Comparison of ENCODE assay signal across 1 cellular context in genomic region chr20:47173596-47174216, GRCh38.
TF ChIP-seq lines count a peak whose summit lies in the region.

No MANE protein-coding gene starts in this region.

TF ChIP-seq in H1, 55 proteins besides CTCF, POLR2A, EP300 and RAD21:
- TF ChIP-seq NANOG (IDR thresholded peaks at IDR 0.05; ENCODE audit: insufficient read depth, low read depth, low read length, poor library complexity, severe bottlenecking) (no peak), YY1 (IDR thresholded peaks at IDR 0.05; ENCODE audit: low read depth, low read length) (no peak), SUZ12 (IDR thresholded peaks at IDR 0.05; ENCODE audit: low read length) (no peak), USF2 (IDR thresholded peaks at IDR 0.05; ENCODE audit: low read length) (no peak), KDM1A (IDR thresholded peaks at IDR 0.05; ENCODE audit: borderline replicate concordance, low read length) (no peak), TAF7 (optimal IDR thresholded peaks at IDR 0.05; ENCODE audit: borderline replicate concordance, low read depth, low read length) (no peak), RNF2 (IDR thresholded peaks at IDR 0.05; ENCODE audit: borderline replicate concordance, low read depth, low read length, missing control alignments, poor library complexity, severe bottlenecking) (no peak), HDAC6 (IDR thresholded peaks at IDR 0.05; ENCODE audit: low read depth, low read length) (no peak), CREB1 (IDR thresholded peaks at IDR 0.05) (no peak), TCF12 (IDR thresholded peaks at IDR 0.05; ENCODE audit: low read depth, low read length) (no peak), CBX5 (IDR thresholded peaks at IDR 0.05; ENCODE audit: low read depth, low read length) (no peak)
